Comparison of ENCODE assay signal across 12 cellular contexts in the genomic region with DNA sequence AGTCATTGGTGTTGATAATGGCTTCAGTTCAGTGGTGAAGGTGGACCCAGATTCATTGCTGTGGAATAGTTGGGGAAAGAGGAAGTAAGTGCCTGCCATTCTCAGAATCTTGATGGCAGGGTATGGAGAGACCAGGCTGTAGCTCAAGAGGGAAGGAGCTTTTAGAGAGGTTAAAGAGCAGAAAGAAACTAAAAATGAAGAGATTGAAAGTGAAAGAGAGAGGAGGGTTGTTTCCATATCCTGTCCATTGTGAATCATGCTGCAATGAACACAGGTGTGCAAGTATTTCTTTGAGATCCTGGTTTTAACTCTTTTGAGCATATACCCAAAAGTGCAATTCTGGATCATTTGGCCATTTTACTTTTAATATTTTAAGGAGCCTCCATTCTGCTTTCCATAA. TPM values are rescaled to one million over a fixed set of nuclear protein-coding genes. Genes with fewer than 3 reads are reported as not detected.
DNase-seq lines count a peak whose midpoint lies in the region; ATAC-seq and TF ChIP-seq lines count a peak whose summit lies in the region.
"Had no signal": no experiment of that assay in that cellular context is flagged by ENCODE, and none has a peak within 500 bp of the region (broad histone marks: within the 10 kb centered on the region; RNA-seq: fewer than 3 reads in every experiment).

No MANE protein-coding gene starts in this region.

- peak overlapping the region; percentile 77 for H3K27ac Mint-ChIP-seq in activated CD4-positive, alpha-beta T cell treated with anti-CD3 and anti-CD28 coated beads for 36 hours
- no peak overlapping the region for H3K27ac Mint-ChIP-seq in endothelial cell (ENCODE audit: unreplicated experiment)

- no peaks in the 10 kb centered on the region for H3K27me3 Mint-ChIP-seq in activated CD4-positive, alpha-beta T cell treated with anti-CD3 and anti-CD28 coated beads for 36 hours
- no peaks in the 10 kb centered on the region for H3K27me3 Mint-ChIP-seq in endothelial cell (ENCODE audit: unreplicated experiment)

- peaks cover 20% of the 10 kb centered on the region for H3K4me1 Mint-ChIP-seq in activated CD4-positive, alpha-beta T cell treated with anti-CD3 and anti-CD28 coated beads for 36 hours
- H3K4me1 Mint-ChIP-seq in endothelial cell (ENCODE audit: unreplicated experiment), result no peaks in the 10 kb centered on the region

- no peaks in the 10 kb centered on the region for H3K9me3 ChIP-seq in mucosa of descending colon
- H3K9me3 ChIP-seq in gastrocnemius medialis, result no peaks in the 10 kb centered on the region

- CTCF ChIA-PET in activated CD4-positive, alpha-beta T cell treated with anti-CD3 and anti-CD28 coated beads for 36 hours (lab: Charles Lee), result no interaction called here

- H3K27me3 ChIP-seq in gastrocnemius medialis, result peaks cover 3 to 4% (median 3%) of the 10 kb centered on the region in 3 donors

- no peaks in the 10 kb centered on the region for H3K36me3 ChIP-seq in mucosa of descending colon (ENCODE audit: low read depth)
- no peaks in the 10 kb centered on the region for H3K36me3 ChIP-seq in gastrocnemius medialis

- no peaks in the 10 kb centered on the region for H3K9me3 Mint-ChIP-seq in activated CD4-positive, alpha-beta T cell treated with anti-CD3 and anti-CD28 coated beads for 36 hours (ENCODE audit: low read depth)
- no peaks in the 10 kb centered on the region for H3K9me3 Mint-ChIP-seq in endothelial cell (ENCODE audit: unreplicated experiment)

- H3K4me3 Mint-ChIP-seq in activated CD4-positive, alpha-beta T cell treated with anti-CD3 and anti-CD28 coated beads for 36 hours, result peak overlapping the region; percentile 51
- H3K4me3 Mint-ChIP-seq in endothelial cell (ENCODE audit: unreplicated experiment), result no peak overlapping the region

- DNase-seq in activated CD4-positive, alpha-beta T cell treated with anti-CD3 and anti-CD28 coated beads for 36 hours, result no peak
- no peak for DNase-seq in activated CD4-positive, alpha-beta T cell treated with anti-CD3 and anti-CD28 coated beads for 4 hours
- DNase-seq in mucosa of descending colon (no peak), endothelial cell (ENCODE audit: low spot score) (no peak), ecto neural progenitor cell (ENCODE audit: low spot score) (no peak), gastrocnemius medialis (no peak)
- DNase-seq: cortex of kidney; IMR-90; NK-92 treated with Interleukin-12 subunit alpha and Interleukin-12 subunit beta, amount 100 ng/mL, for 24 hours had no signal

- in situ Hi-C loops in gastrocnemius medialis (cut with MboI; ENCODE audit: low sequenced_read_pairs in 4 of 4), result no loop called here

- TF ChIP-seq POLR2A in gastrocnemius medialis (IDR thresholded peaks at IDR 0.05), result no peak

- POLR2A ChIA-PET in activated CD4-positive, alpha-beta T cell treated with anti-CD3 and anti-CD28 coated beads for 36 hours (lab: Charles Lee), result interaction anchor here (0.6 kb wide), 1 partner anchor 873 kb away, joined by 3 read pairs; no protein-coding TSS in a partner anchor

- ATAC-seq in activated CD4-positive, alpha-beta T cell treated with anti-CD3 and anti-CD28 coated beads for 36 hours, result peak; percentile 95
- ATAC-seq in GM21737 (IDR thresholded peaks at IDR 0.05; ENCODE audit: unreplicated experiment) (peak; percentile 88), HG03521 (IDR thresholded peaks at IDR 0.05; ENCODE audit: unreplicated experiment) (peak; percentile 91), mucosa of descending colon (peak; percentile 32), gastrocnemius medialis (no peak)

- no peaks in the 10 kb centered on the region for H3K36me3 Mint-ChIP-seq in activated CD4-positive, alpha-beta T cell treated with anti-CD3 and anti-CD28 coated beads for 36 hours (ENCODE audit: low read depth)
- no peaks in the 10 kb centered on the region for H3K36me3 Mint-ChIP-seq in endothelial cell (ENCODE audit: low read depth, unreplicated experiment)

- TF ChIP-seq CTCF in mucosa of descending colon (IDR thresholded peaks at IDR 0.05) (no peak), endothelial cell (IDR thresholded peaks at IDR 0.05; ENCODE audit: unreplicated experiment) (no peak), gastrocnemius medialis (IDR thresholded peaks at IDR 0.05 in 4 of 5, conservative IDR thresholded peaks at IDR 0.05 in 1 of 5) (no peak)

- H3K4me3 ChIP-seq in mucosa of descending colon, result no peak overlapping the region
- no peak overlapping the region for H3K4me3 ChIP-seq in gastrocnemius medialis

- H3K27ac ChIP-seq in gastrocnemius medialis, result no peak overlapping the region

- intact Hi-C loops in activated CD4-positive, alpha-beta T cell treated with anti-CD3 and anti-CD28 coated beads for 36 hours (cut with DNase I, micrococcal nuclease), result no loop called here
- intact Hi-C loops in mucosa of descending colon (cut with DNase I, micrococcal nuclease), result no loop called here
- intact Hi-C loops in gastrocnemius medialis (cut with DNase I; ENCODE audit: low total_unique reads), result no loop called here

- H3K4me1 ChIP-seq in mucosa of descending colon (ENCODE audit: low read depth) (no peaks in the 10 kb centered on the region), gastrocnemius medialis (no peaks in the 10 kb centered on the region)

RNA-seq across cellular contexts. Expression of a gene that starts 12.5 kb away (rescaled TPM):
- total RNA-seq in activated CD4-positive, alpha-beta T cell treated with anti-CD3 and anti-CD28 coated beads for 36 hours, result 1 to 10 TPM; 2.7 to 2.9 TPM
- not detected for total RNA-seq in mucosa of descending colon
- total RNA-seq in endothelial cell (ENCODE audit: unreplicated experiment), result 0.23 TPM
- total RNA-seq in gastrocnemius medialis, result not detected
- total RNA-seq: A673, IMR-90 had no signal

RNA-seq across cellular contexts. Expression of a gene that starts 26.8 kb away (rescaled TPM):
- 1 to 10 TPM; 9.0 to 9.9 TPM for total RNA-seq in activated CD4-positive, alpha-beta T cell treated with anti-CD3 and anti-CD28 coated beads for 36 hours
- total RNA-seq in mucosa of descending colon, result 10 to 100 TPM; 18.1 to 45.4 (median 42.9) TPM
- total RNA-seq in endothelial cell (ENCODE audit: unreplicated experiment), result 0.23 TPM
- under 1 TPM in 3 of 4 donors, not detected in 1; 0.35 to 0.72 (median 0.36) TPM for total RNA-seq in gastrocnemius medialis
- total RNA-seq: A673 had no signal

RNA-seq across cellular contexts. Expression of a gene that starts 58.7 kb away (rescaled TPM):
- under 1 TPM; 0.26 to 0.32 TPM for total RNA-seq in activated CD4-positive, alpha-beta T cell treated with anti-CD3 and anti-CD28 coated beads for 36 hours
- total RNA-seq in mucosa of descending colon (not detected), endothelial cell (ENCODE audit: unreplicated experiment) (not detected), gastrocnemius medialis (not detected)

Comparison
In these comparisons a context has a peak if more than half of its experiments do, and no peak if none do; other contexts are left out.
1. ATAC-seq: peak in activated CD4-positive, alpha-beta T cell treated with anti-CD3 and anti-CD28 coated beads for 36 hours (single experiment), GM21737 (single experiment), HG03521 (single experiment) and mucosa of descending colon (single experiment); none in gastrocnemius medialis (0 of 2).